In the genomic region with DNA sequence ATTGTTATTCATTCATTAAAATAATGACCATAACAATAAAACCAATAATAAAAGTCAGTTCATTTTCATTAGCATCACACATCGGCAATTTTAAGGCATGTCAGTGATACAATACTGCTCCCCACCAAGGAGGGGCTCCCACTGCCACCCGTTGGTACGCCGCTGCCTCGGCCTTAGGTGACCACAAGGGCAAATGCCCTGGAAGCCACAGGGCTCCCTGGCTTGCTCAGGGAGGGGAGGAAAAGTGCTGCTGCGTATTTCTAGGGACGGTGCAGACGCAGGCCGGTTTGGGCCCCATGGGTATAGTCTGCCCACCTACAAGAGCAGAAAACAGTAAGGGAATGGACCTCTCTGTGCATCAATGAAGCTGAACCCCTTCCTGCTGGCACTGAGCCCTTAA, we compare ENCODE assay signal across 20 cellular contexts.
"Had no signal": no experiment of that assay in that cellular context is flagged by ENCODE, and none has a peak within 500 bp of the region (broad histone marks: within the 10 kb centered on the region; RNA-seq: fewer than 3 reads in every experiment).

No MANE protein-coding gene starts in this region.

- H3K27me3 ChIP-seq: MG63 had no signal

- H3K36me3 ChIP-seq: MG63, SJSA1 had no signal

- DNase-seq: IMR-90, KG1, MG63, NCI-H1092, NCI-H1105 treated with DMSO at 0.1 percent for 48 hours, NCI-H1417 treated with DMSO at 0.1 percent for 48 hours, NCI-H146, NCI-H1694 treated with DMSO at 0.1 percent for 48 hours, NCI-H1930, NCI-H2081, NCI-H2107, NCI-H2227 treated with DMSO at 0.1 percent for 48 hours, NCI-H524, NCI-H774, Right ventricle myocardium superior, SIG-M5, T-cell had no signal

- H3K36me3 Mint-ChIP-seq: T-cell had no signal

- H3K27ac Mint-ChIP-seq: T-cell had no signal

- H3K9me3 ChIP-seq: MG63, SJSA1 had no signal

- H3K4me1 ChIP-seq: SJSA1 had no signal

- H3K4me3 ChIP-seq: MG63, SJSA1, SK-N-MC had no signal

- H3K9me3 Mint-ChIP-seq: T-cell had no signal

- H3K4me3 Mint-ChIP-seq: T-cell had no signal

- H3K27ac ChIP-seq: SJSA1, SK-N-MC had no signal

- ATAC-seq: HepG2, T-cell had no signal
